In genomic region chr6:14711056-14711703, GRCh38 we compare ENCODE assay signal across 1 cellular context.
TF ChIP-seq lines count a peak whose summit lies in the region.

No MANE protein-coding gene starts in this region.

TF ChIP-seq in K562, 482 proteins besides CTCF, POLR2A, EP300 and RAD21 (continued from another document and continues in another):
- peak; percentile 31; the same call in 1 of the 2 replicates for TF ChIP-seq ESRRA (IDR thresholded peaks at IDR 0.05; ENCODE audit: borderline replicate concordance, low read depth)
- no peak for TF ChIP-seq ZNF354B (CRISPR knock-in tag; IDR thresholded peaks at IDR 0.05)
- TF ChIP-seq SMARCA4 (IDR thresholded peaks at IDR 0.05) = peak; percentile 96
- TF ChIP-seq PTTG1 (tag; IDR thresholded peaks at IDR 0.05; ENCODE audit: low read depth) = no peak
- TF ChIP-seq ARID2 (IDR thresholded peaks at IDR 0.05) = no peak
- TF ChIP-seq HMG20B (CRISPR knock-in tag; IDR thresholded peaks at IDR 0.05) = no peak
- no peak for TF ChIP-seq MLX (CRISPR knock-in tag; conservative IDR thresholded peaks at IDR 0.05)
- TF ChIP-seq, protein P1, sequence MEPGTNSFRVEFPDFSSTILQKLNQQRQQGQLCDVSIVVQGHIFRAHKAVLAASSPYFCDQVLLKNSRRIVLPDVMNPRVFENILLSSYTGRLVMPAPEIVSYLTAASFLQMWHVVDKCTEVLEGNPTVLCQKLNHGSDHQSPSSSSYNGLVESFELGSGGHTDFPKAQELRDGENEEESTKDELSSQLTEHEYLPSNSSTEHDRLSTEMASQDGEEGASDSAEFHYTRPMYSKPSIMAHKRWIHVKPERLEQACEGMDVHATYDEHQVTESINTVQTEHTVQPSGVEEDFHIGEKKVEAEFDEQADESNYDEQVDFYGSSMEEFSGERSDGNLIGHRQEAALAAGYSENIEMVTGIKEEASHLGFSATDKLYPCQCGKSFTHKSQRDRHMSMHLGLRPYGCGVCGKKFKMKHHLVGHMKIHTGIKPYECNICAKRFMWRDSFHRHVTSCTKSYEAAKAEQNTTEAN (CRISPR knock-in tag; IDR thresholded peaks at IDR 0.05) = no peak
- no peak for TF ChIP-seq NCOA6 (IDR thresholded peaks at IDR 0.05)
- no peak for TF ChIP-seq ZBTB8A (IDR thresholded peaks at IDR 0.05; ENCODE audit: partially characterized antibody)
- no peak for TF ChIP-seq HDAC6 (IDR thresholded peaks at IDR 0.05; ENCODE audit: low read depth, low read length)
- no peak; the same call in 1 of the 2 replicates for TF ChIP-seq ELF2 (CRISPR knock-in tag; IDR thresholded peaks at IDR 0.05)
- no peak for TF ChIP-seq NELFE (IDR thresholded peaks at IDR 0.05; ENCODE audit: insufficient read depth, insufficient read length)
- peak; percentile 36 to 71; a peak in 3 of 4 replicates for TF ChIP-seq MAZ (CRISPR knock-in tag; conservative IDR thresholded peaks at IDR 0.05 in 1 of 2, IDR thresholded peaks at IDR 0.05 in 1 of 2)
- no peak for TF ChIP-seq GTF2B (IDR thresholded peaks at IDR 0.05; ENCODE audit: extremely low read depth, insufficient read length)
- 0 out of 4 replicates have a peak, but pooled peaks of 1 of the 2 experiments have one; percentile 71 for TF ChIP-seq ETV6 (IDR thresholded peaks at IDR 0.05; ENCODE audit: borderline replicate concordance in 1 of 2, low read depth in 2 of 2, low read length in 1 of 2)
- no peak for TF ChIP-seq ETV6 (CRISPR knock-in tag; IDR thresholded peaks at IDR 0.05; ENCODE audit: borderline replicate concordance)
- TF ChIP-seq HEY1 (CRISPR knock-in tag; IDR thresholded peaks at IDR 0.05; ENCODE audit: borderline replicate concordance) = no peak
- TF ChIP-seq NFE2L1 (tag; IDR thresholded peaks at IDR 0.05; ENCODE audit: borderline replicate concordance, low read depth) = 0 out of 2 replicates have a peak, but pooled peaks have one; percentile 38
- TF ChIP-seq FOXJ2 (tag; IDR thresholded peaks at IDR 0.05) = peak; percentile 77
- TF ChIP-seq KLF13 (tag; IDR thresholded peaks at IDR 0.05; ENCODE audit: borderline replicate concordance, low read depth) = no peak
- TF ChIP-seq BMI1 (IDR thresholded peaks at IDR 0.05; ENCODE audit: low read length) = 0 out of 2 replicates have a peak, but pooled peaks have one; percentile 14
- no peak; the same call in 1 of the 2 replicates for TF ChIP-seq TARDBP (IDR thresholded peaks at IDR 0.05)
- peak; percentile 72; the same call in 1 of the 2 replicates for TF ChIP-seq ZFP1 (CRISPR knock-in tag; IDR thresholded peaks at IDR 0.05)
- no peak for TF ChIP-seq MIER1 (IDR thresholded peaks at IDR 0.05; ENCODE audit: low read depth)
- peak; percentile 27; the same call in 1 of the 2 replicates for TF ChIP-seq PYGO2 (tag; IDR thresholded peaks at IDR 0.05)
- peak; percentile 98 for TF ChIP-seq C11orf30 (IDR thresholded peaks at IDR 0.05; ENCODE audit: low read depth)
- no peak; the same call in 1 of the 2 replicates for TF ChIP-seq BCOR (IDR thresholded peaks at IDR 0.05)
- TF ChIP-seq CGGBP1 (CRISPR knock-in tag; IDR thresholded peaks at IDR 0.05) = no peak
- TF ChIP-seq NR4A1 (CRISPR knock-in tag; IDR thresholded peaks at IDR 0.05) = no peak
- TF ChIP-seq NR4A1 (tag; IDR thresholded peaks at IDR 0.05) = peak; percentile 87
- peak; percentile 64; the same call in 1 of the 2 replicates for TF ChIP-seq E2F3 (CRISPR knock-in tag; IDR thresholded peaks at IDR 0.05)
- TF ChIP-seq, protein P2, sequence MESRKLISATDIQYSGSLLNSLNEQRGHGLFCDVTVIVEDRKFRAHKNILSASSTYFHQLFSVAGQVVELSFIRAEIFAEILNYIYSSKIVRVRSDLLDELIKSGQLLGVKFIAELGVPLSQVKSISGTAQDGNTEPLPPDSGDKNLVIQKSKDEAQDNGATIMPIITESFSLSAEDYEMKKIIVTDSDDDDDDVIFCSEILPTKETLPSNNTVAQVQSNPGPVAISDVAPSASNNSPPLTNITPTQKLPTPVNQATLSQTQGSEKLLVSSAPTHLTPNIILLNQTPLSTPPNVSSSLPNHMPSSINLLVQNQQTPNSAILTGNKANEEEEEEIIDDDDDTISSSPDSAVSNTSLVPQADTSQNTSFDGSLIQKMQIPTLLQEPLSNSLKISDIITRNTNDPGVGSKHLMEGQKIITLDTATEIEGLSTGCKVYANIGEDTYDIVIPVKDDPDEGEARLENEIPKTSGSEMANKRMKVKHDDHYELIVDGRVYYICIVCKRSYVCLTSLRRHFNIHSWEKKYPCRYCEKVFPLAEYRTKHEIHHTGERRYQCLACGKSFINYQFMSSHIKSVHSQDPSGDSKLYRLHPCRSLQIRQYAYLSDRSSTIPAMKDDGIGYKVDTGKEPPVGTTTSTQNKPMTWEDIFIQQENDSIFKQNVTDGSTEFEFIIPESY (CRISPR knock-in tag; IDR thresholded peaks at IDR 0.05) = 0 out of 2 replicates have a peak, but pooled peaks have one; percentile 8
- no peak for TF ChIP-seq CHD1 (IDR thresholded peaks at IDR 0.05; ENCODE audit: low read length)
- TF ChIP-seq DDX20 (tag; IDR thresholded peaks at IDR 0.05; ENCODE audit: low read depth) = 0 out of 2 replicates have a peak, but pooled peaks have one; percentile 21
- TF ChIP-seq SMARCE1 (IDR thresholded peaks at IDR 0.05) = peak; percentile 96
- TF ChIP-seq MEF2A (IDR thresholded peaks at IDR 0.05; ENCODE audit: control insufficient read depth, low read depth, low read length) = 0 out of 2 replicates have a peak, but pooled peaks have one; percentile 17
- peak; percentile 57; the same call in 1 of the 2 replicates for TF ChIP-seq XRCC5 (IDR thresholded peaks at IDR 0.05; ENCODE audit: low read depth, low read length)
- TF ChIP-seq CEBPB (tag; IDR thresholded peaks at IDR 0.05) = no peak
- TF ChIP-seq, protein P3, sequence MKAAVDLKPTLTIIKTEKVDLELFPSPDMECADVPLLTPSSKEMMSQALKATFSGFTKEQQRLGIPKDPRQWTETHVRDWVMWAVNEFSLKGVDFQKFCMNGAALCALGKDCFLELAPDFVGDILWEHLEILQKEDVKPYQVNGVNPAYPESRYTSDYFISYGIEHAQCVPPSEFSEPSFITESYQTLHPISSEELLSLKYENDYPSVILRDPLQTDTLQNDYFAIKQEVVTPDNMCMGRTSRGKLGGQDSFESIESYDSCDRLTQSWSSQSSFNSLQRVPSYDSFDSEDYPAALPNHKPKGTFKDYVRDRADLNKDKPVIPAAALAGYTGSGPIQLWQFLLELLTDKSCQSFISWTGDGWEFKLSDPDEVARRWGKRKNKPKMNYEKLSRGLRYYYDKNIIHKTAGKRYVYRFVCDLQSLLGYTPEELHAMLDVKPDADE (conservative IDR thresholded peaks at IDR 0.05; ENCODE audit: control insufficient read depth, low read depth, low read length) = no peak
- TF ChIP-seq ZNF212 (CRISPR knock-in tag; IDR thresholded peaks at IDR 0.05) = 0 out of 2 replicates have a peak, but pooled peaks have one; percentile 51
- peak; percentile 96 for TF ChIP-seq BRD9 (IDR thresholded peaks at IDR 0.05; ENCODE audit: low read depth, partially characterized antibody)
- TF ChIP-seq ZNF707 (CRISPR knock-in tag; conservative IDR thresholded peaks at IDR 0.05) = no peak
- TF ChIP-seq SAP30 (IDR thresholded peaks at IDR 0.05; ENCODE audit: borderline replicate concordance, insufficient read depth, low read depth, low read length, poor library complexity, severe bottlenecking) = no peak
- TF ChIP-seq TEAD2 (tag; IDR thresholded peaks at IDR 0.05) = peak; percentile 15; the same call in 1 of the 2 replicates
- TF ChIP-seq U2AF2 (optimal IDR thresholded peaks at IDR 0.05; ENCODE audit: low read depth, low read length) = no peak
- TF ChIP-seq, protein P4, sequence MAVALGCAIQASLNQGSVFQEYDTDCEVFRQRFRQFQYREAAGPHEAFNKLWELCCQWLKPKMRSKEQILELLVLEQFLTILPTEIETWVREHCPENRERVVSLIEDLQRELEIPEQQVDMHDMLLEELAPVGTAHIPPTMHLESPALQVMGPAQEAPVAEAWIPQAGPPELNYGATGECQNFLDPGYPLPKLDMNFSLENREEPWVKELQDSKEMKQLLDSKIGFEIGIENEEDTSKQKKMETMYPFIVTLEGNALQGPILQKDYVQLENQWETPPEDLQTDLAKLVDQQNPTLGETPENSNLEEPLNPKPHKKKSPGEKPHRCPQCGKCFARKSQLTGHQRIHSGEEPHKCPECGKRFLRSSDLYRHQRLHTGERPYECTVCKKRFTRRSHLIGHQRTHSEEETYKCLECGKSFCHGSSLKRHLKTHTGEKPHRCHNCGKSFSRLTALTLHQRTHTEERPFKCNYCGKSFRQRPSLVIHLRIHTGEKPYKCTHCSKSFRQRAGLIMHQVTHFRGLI (CRISPR knock-in tag; IDR thresholded peaks at IDR 0.05) = no peak
- TF ChIP-seq, protein P5, sequence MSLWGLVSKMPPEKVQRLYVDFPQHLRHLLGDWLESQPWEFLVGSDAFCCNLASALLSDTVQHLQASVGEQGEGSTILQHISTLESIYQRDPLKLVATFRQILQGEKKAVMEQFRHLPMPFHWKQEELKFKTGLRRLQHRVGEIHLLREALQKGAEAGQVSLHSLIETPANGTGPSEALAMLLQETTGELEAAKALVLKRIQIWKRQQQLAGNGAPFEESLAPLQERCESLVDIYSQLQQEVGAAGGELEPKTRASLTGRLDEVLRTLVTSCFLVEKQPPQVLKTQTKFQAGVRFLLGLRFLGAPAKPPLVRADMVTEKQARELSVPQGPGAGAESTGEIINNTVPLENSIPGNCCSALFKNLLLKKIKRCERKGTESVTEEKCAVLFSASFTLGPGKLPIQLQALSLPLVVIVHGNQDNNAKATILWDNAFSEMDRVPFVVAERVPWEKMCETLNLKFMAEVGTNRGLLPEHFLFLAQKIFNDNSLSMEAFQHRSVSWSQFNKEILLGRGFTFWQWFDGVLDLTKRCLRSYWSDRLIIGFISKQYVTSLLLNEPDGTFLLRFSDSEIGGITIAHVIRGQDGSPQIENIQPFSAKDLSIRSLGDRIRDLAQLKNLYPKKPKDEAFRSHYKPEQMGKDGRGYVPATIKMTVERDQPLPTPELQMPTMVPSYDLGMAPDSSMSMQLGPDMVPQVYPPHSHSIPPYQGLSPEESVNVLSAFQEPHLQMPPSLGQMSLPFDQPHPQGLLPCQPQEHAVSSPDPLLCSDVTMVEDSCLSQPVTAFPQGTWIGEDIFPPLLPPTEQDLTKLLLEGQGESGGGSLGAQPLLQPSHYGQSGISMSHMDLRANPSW (CRISPR knock-in tag; IDR thresholded peaks at IDR 0.05) = no peak
- TF ChIP-seq, protein P6, sequence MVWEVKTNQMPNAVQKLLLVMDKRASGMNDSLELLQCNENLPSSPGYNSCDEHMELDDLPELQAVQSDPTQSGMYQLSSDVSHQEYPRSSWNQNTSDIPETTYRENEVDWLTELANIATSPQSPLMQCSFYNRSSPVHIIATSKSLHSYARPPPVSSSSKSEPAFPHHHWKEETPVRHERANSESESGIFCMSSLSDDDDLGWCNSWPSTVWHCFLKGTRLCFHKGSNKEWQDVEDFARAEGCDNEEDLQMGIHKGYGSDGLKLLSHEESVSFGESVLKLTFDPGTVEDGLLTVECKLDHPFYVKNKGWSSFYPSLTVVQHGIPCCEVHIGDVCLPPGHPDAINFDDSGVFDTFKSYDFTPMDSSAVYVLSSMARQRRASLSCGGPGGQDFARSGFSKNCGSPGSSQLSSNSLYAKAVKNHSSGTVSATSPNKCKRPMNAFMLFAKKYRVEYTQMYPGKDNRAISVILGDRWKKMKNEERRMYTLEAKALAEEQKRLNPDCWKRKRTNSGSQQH (CRISPR knock-in tag; IDR thresholded peaks at IDR 0.05) = peak; percentile 68; the same call in 1 of the 2 replicates
- no peak for TF ChIP-seq MYBL2 (IDR thresholded peaks at IDR 0.05; ENCODE audit: low read depth)
- no peak for TF ChIP-seq MYBL2 (CRISPR knock-in tag; IDR thresholded peaks at IDR 0.05; ENCODE audit: borderline replicate concordance)
- no peak for TF ChIP-seq ZNF444 (CRISPR knock-in tag; IDR thresholded peaks at IDR 0.05)
- no peak for TF ChIP-seq ZNF778 (CRISPR knock-in tag; IDR thresholded peaks at IDR 0.05)
- no peak for TF ChIP-seq ZSCAN29 (IDR thresholded peaks at IDR 0.05)
- TF ChIP-seq ZNF655 (CRISPR knock-in tag; IDR thresholded peaks at IDR 0.05) = no peak
- TF ChIP-seq ZFX (CRISPR knock-in tag; IDR thresholded peaks at IDR 0.05) = no peak
- TF ChIP-seq THRB (CRISPR knock-in tag; conservative IDR thresholded peaks at IDR 0.05) = peak; percentile 77
- TF ChIP-seq HDAC1 (IDR thresholded peaks at IDR 0.05) = peak in 1 of 2 experiments; percentile 86; a peak in 2 of 4 replicates
- no peak for TF ChIP-seq PCBP2 (IDR thresholded peaks at IDR 0.05; ENCODE audit: low read depth, low read length, poor library complexity, severe bottlenecking)
- no peak for TF ChIP-seq PCBP1 (IDR thresholded peaks at IDR 0.05; ENCODE audit: low read depth, low read length, poor library complexity, severe bottlenecking)
